1 cellular context compared by ENCODE assay signal in the genomic region with DNA sequence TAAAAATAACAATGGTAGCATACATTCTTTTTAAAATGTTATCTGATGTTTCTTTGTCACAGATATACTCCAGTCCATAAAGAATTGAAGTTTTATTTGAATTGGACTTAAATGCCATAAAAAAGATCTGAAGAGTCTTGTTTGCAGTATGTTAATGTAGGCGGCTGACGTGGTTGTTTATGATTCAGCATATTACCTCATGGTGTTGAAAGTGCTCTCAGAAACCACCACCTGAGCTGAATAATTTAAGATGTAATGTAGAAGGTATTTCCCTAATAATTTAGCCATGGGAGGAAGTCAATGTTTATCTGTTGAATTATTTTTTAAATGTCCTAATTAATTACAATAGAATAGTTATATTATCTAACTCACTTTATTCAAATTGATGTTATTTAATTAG.
TF ChIP-seq lines count a peak whose summit lies in the region.

No MANE protein-coding gene starts in this region.

TF ChIP-seq in HepG2, 621 proteins besides CTCF, POLR2A, EP300 and RAD21 (continued from another document):
- TF ChIP-seq, protein P1, sequence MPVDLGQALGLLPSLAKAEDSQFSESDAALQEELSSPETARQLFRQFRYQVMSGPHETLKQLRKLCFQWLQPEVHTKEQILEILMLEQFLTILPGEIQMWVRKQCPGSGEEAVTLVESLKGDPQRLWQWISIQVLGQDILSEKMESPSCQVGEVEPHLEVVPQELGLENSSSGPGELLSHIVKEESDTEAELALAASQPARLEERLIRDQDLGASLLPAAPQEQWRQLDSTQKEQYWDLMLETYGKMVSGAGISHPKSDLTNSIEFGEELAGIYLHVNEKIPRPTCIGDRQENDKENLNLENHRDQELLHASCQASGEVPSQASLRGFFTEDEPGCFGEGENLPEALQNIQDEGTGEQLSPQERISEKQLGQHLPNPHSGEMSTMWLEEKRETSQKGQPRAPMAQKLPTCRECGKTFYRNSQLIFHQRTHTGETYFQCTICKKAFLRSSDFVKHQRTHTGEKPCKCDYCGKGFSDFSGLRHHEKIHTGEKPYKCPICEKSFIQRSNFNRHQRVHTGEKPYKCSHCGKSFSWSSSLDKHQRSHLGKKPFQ (CRISPR knock-in tag; IDR thresholded peaks at IDR 0.05; ENCODE audit: insufficient replicate concordance) = peak; percentile 14
